Comparison of ENCODE assay signal across 31 cellular contexts in the genomic region with DNA sequence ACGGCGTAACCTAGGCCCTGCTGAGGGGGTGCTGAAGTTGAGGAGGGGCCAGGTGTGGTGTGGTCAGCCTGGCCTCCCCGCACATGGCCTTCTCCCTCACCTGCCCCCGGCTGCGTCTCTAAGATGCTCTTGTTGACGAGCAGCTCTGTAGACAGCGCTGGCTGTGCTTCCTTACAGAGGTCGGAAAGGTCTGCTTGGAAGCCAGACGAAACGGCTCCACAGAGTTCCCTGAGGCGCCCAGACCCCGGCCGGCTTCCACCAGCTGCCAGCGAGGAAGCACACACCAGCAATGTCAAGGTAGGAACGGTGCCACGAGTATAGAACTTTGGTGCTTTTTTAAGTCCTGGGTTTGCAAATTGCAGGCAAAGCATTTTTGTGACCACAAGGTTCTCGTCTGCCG.
"Had no signal": no experiment of that assay in that cellular context is flagged by ENCODE, and none has a peak within 500 bp of the region (broad histone marks: within the 10 kb centered on the region; RNA-seq: fewer than 3 reads in every experiment).

No MANE protein-coding gene starts in this region.

- H3K9me3 ChIP-seq: heart left ventricle, left ventricle myocardium inferior, neutrophil, ovary, prostate gland, suprapubic skin, thoracic aorta, tibial artery, upper lobe of right lung had no signal

- H3K27ac Mint-ChIP-seq: mesothelial cell of epicardium; naive B cell; natural killer cell; neural progenitor cell; stimulated activated effector memory CD8-positive, alpha-beta T cell treated with anti-CD3 and anti-CD28 coated beads, Interleukin-12 subunit alpha, Interleukin-12 subunit beta, amount 100 ng/mL, for 72 hours; stimulated activated naive CD8-positive, alpha-beta T cell treated with anti-CD3 and anti-CD28 coated beads, Interleukin-15, Interleukin-2, amounts not matched to agents 100 ng/mL and 50 ng/mL, for 24 hours had no signal

- H3K27ac ChIP-seq: heart left ventricle, hepatocyte, left ventricle myocardium inferior, neural progenitor cell, neutrophil, ovary, prostate gland, skin epidermis, suprapubic skin, thoracic aorta, tibial artery, upper lobe of right lung had no signal

- H3K36me3 Mint-ChIP-seq: natural killer cell had no signal

- H3K4me1 ChIP-seq: neural progenitor cell, prostate gland, tibial artery, upper lobe of right lung had no signal

- H3K4me3 ChIP-seq: heart left ventricle, hepatocyte, left ventricle myocardium inferior, lung, neural progenitor cell, ovary, prostate gland, skin epidermis, suprapubic skin, thoracic aorta, tibial artery, upper lobe of right lung had no signal

- ATAC-seq: heart left ventricle; natural killer cell; right cardiac atrium; sciatic nerve; stimulated activated effector memory CD8-positive, alpha-beta T cell treated with anti-CD3 and anti-CD28 coated beads, Interleukin-12 subunit alpha, Interleukin-12 subunit beta, amount 100 ng/mL, for 72 hours; upper lobe of right lung had no signal

- H3K4me1 Mint-ChIP-seq: mesothelial cell of epicardium had no signal

- H3K27me3 ChIP-seq: heart left ventricle, hepatocyte, neural progenitor cell, neutrophil, ovary, suprapubic skin, tibial artery, upper lobe of right lung had no signal

- H3K4me3 Mint-ChIP-seq: mesothelial cell of epicardium; naive B cell; natural killer cell; nephron progenitor cell; stimulated activated effector memory CD8-positive, alpha-beta T cell treated with anti-CD3 and anti-CD28 coated beads, Interleukin-12 subunit alpha, Interleukin-12 subunit beta, amount 100 ng/mL, for 72 hours; stimulated activated naive CD8-positive, alpha-beta T cell treated with anti-CD3 and anti-CD28 coated beads, Interleukin-15, Interleukin-2, amounts not matched to agents 100 ng/mL and 50 ng/mL, for 24 hours had no signal

- H3K36me3 ChIP-seq: neural progenitor cell, ovary had no signal

- DNase-seq: heart left ventricle; islet precursor cell; left ventricle myocardium inferior; mesendoderm; naive B cell; natural killer cell; nephron progenitor cell; occipital lobe; ovary; retina; right cardiac atrium; stimulated activated CD4-positive, alpha-beta T cell treated with anti-CD3 and anti-CD28 coated beads, Interleukin-12 subunit alpha, Interleukin-12 subunit beta, amount 100 ng/mL, for 4 hours; stimulated activated CD4-positive, alpha-beta T cell treated with anti-CD3 and anti-CD28 coated beads, Interleukin-15, amount 100 ng/mL, for 24 hours; stimulated activated CD4-positive, alpha-beta T cell treated with anti-CD3 and anti-CD28 coated beads, Interleukin-2, amount 100 ng/mL, for 24 hours; stimulated activated CD4-positive, alpha-beta T cell treated with anti-CD3 and anti-CD28 coated beads, Interleukin-4, amount 100 ng/mL, for 1 hour; stimulated activated naive CD4-positive, alpha-beta T cell; tibial artery; trophoblast cell; upper lobe of right lung had no signal

- H3K9me3 Mint-ChIP-seq: mesothelial cell of epicardium; naive B cell; natural killer cell; nephron progenitor cell; neural progenitor cell; stimulated activated effector memory CD8-positive, alpha-beta T cell treated with anti-CD3 and anti-CD28 coated beads, Interleukin-12 subunit alpha, Interleukin-12 subunit beta, amount 100 ng/mL, for 72 hours; stimulated activated naive CD8-positive, alpha-beta T cell treated with anti-CD3 and anti-CD28 coated beads, Interleukin-15, Interleukin-2, amounts not matched to agents 100 ng/mL and 50 ng/mL, for 24 hours had no signal

- H3K27me3 Mint-ChIP-seq: naive B cell; stimulated activated naive CD8-positive, alpha-beta T cell treated with anti-CD3 and anti-CD28 coated beads, Interleukin-15, Interleukin-2, amounts not matched to agents 100 ng/mL and 50 ng/mL, for 24 hours had no signal
